ENCODE assay signal across 18 cellular contexts in the genomic region with DNA sequence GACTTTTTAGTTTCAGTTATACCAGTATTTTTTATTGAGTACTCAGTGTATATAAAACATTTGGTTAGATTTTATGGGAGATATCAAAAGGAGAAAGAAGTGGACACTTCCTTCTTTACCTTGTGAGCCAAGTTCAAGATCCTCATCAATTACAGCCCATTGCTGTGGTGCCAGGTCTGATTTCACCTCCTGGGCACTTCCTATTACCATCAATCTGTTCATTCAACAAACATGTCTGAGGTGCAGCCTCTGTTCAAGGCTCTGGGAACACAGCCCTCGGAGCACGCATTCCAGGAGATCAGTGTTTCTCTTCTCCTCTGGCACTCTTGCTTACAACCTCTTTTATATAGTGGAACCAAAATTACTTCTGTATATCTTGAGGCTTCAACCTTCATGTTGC.
"Had no signal": no experiment of that assay in that cellular context is flagged by ENCODE, and none has a peak within 500 bp of the region (broad histone marks: within the 10 kb centered on the region; RNA-seq: fewer than 3 reads in every experiment).

No MANE protein-coding gene starts in this region.

- H3K9me3 ChIP-seq: SJCRH30 had no signal

- H3K27me3 ChIP-seq: SJCRH30 had no signal

- ATAC-seq: HepG2, Panc1, Right ventricle myocardium inferior, SK-N-SH treated with all-trans-retinoic acid at 6 μM for 48 hours had no signal

- H3K27ac ChIP-seq: SJCRH30 had no signal

- H3K4me3 ChIP-seq: SJCRH30 had no signal

- DNase-seq: IMR-90, Karpas-422, KG1, MM.1S, NCI-H1092 treated with DMSO at 0.1 percent for 48 hours, NCI-H1436, NCI-H187, NCI-H2029 treated with DMSO at 0.1 percent for 48 hours, NCI-H2171 treated with DMSO at 0.1 percent for 48 hours, NCI-H524, NCI-H526 treated with DMSO at 0.1 percent for 48 hours, NCI-H774, SHP77 treated with DMSO at 0.1 percent for 48 hours, SJCRH30 had no signal
